In genomic region chr17:42814633-42815399, GRCh38 we compare ENCODE assay signal across 12 cellular contexts.
A peak's percentile ranks its signal among the peaks of the same experiment; 100 is the strongest.
DNase-seq lines count a peak whose midpoint lies in the region; ATAC-seq lines count a peak whose summit lies in the region.
"Had no signal": no experiment of that assay in that cellular context is flagged by ENCODE, and none has a peak within 500 bp of the region (broad histone marks: within the 10 kb centered on the region; RNA-seq: fewer than 3 reads in every experiment).

No MANE protein-coding gene starts in this region.

- no peak overlapping the region for H3K4me3 ChIP-seq in skeletal muscle cell (ENCODE audit: low read depth, low read length)
- H3K4me3 ChIP-seq: ascending aorta, thoracic aorta had no signal

- ATAC-seq in HG02870 (IDR thresholded peaks at IDR 0.05; ENCODE audit: unreplicated experiment) (no peak), GM19397 (IDR thresholded peaks at IDR 0.05; ENCODE audit: unreplicated experiment) (no peak)

- peak; percentile 85 for DNase-seq in GM04504 (ENCODE audit: low read depth)
- DNase-seq in NCI-H2196 (lab: John Stamatoyannopoulos, UW; ENCODE audit: unreplicated experiment) = peak; percentile 43
- peak; percentile 76 for DNase-seq in epidermal melanocyte (ENCODE audit: insufficient read length, low spot score)
- DNase-seq in skeletal muscle cell (ENCODE audit: low read depth) = peak; percentile 93
- no peak for DNase-seq in NCI-H748 treated with DMSO at 0.1 percent for 48 hours (lab: John Stamatoyannopoulos, UW)
- DNase-seq in SKM-1 (lab: John Stamatoyannopoulos, UW; ENCODE audit: unreplicated experiment) = no peak
- DNase-seq: glutamatergic neuron, NCI-H2171 had no signal

Comparison
In these comparisons a context has a peak if more than half of its experiments do, and no peak if none do; other contexts are left out.
1. DNase-seq: peak in GM04504 (single experiment), NCI-H2196 (single experiment), epidermal melanocyte (single experiment) and skeletal muscle cell (single experiment); none in NCI-H748 treated with DMSO at 0.1 percent for 48 hours (single experiment) and SKM-1 (single experiment).